14 cellular contexts compared by ENCODE assay signal in the genomic region with DNA sequence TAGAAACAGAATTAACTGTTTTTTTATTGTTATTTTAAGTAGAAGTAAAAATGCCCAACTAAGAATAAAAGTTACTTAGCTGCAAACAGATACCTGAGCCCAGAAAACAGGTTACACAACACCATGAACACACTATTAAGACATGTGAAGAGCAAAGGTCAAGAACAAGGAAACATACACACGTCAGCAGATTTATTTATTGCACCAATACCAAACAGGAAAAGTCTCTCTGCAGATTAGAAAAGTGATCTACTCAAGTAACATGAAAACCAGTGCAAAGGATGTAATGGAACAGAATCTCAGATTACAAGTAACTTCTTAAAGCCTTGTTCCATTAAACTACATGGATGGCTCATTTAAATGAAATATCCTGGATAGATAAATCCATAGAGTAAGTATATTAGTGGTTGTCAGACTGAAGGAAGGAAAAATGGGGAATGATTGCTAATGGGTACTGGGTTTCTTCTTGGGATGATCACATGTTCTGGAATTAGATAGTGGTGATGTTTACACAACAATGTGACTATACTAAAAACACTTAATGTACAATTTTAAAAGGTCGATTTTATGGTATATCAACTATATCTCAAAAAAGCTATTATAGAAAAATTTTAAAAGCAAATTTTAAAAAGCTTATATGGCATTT. TPM values are rescaled to one million over a fixed set of nuclear protein-coding genes. Genes with fewer than 3 reads are reported as not detected.
DNase-seq lines count a peak whose midpoint lies in the region; ATAC-seq, FAIRE-seq and TF ChIP-seq lines count a peak whose summit lies in the region.
"Had no signal": no experiment of that assay in that cellular context is flagged by ENCODE, and none has a peak within 500 bp of the region (broad histone marks: within the 10 kb centered on the region; RNA-seq: fewer than 3 reads in every experiment).

No MANE protein-coding gene starts in this region.

- TF ChIP-seq CTCF in hepatocyte (IDR thresholded peaks at IDR 0.05; ENCODE audit: poor library complexity) = no peak

- peak overlapping the region; percentile 27 for H3K27ac Mint-ChIP-seq in activated CD4-positive, alpha-beta memory T cell treated with anti-CD3 and anti-CD28 coated beads, Interleukin-2, amount 10 ng/mL, durations not matched to agents 7 days and 5 days
- no peak overlapping the region for H3K27ac Mint-ChIP-seq in activated CD4-positive, alpha-beta memory T cell treated with anti-CD3 and anti-CD28 coated beads for 36 hours
- peak overlapping the region; percentile 22 for H3K27ac Mint-ChIP-seq in activated T-helper 17 cell treated with anti-CD3 and anti-CD28 coated beads, Interleukin-2, amount 50 U/mL, for 72 hours
- H3K27ac Mint-ChIP-seq in stimulated activated naive B cell treated with anti-CD40 and anti-IgM and Interleukin-4, amounts not matched to agents 10 μg/mL and 1 μg/mL and 100 μg/mL, for 72 hours = peak overlapping the region; percentile 52
- H3K27ac Mint-ChIP-seq: activated T-helper 2 cell treated with anti-CD3 and anti-CD28 coated beads, Interferon-gamma antibody, Interleukin-2, Interleukin-4, amounts not matched to agents 10 μg/mL and 5 μg/mL and 100 μg/mL, durations not matched to agents 14 hours and 24 hours and 36 hours had no signal

- H3K4me1 Mint-ChIP-seq in activated CD4-positive, alpha-beta memory T cell treated with anti-CD3 and anti-CD28 coated beads, Interleukin-2, amount 10 ng/mL, durations not matched to agents 7 days and 5 days = peaks cover 25% of the 10 kb centered on the region
- H3K4me1 Mint-ChIP-seq in activated CD4-positive, alpha-beta memory T cell treated with anti-CD3 and anti-CD28 coated beads for 36 hours (ENCODE audit: low read depth) = peaks cover 31% of the 10 kb centered on the region
- peaks cover 19% of the 10 kb centered on the region for H3K4me1 Mint-ChIP-seq in activated T-helper 17 cell treated with anti-CD3 and anti-CD28 coated beads, Interleukin-2, amount 50 U/mL, for 72 hours
- H3K4me1 Mint-ChIP-seq in stimulated activated naive B cell treated with anti-CD40 and anti-IgM and Interleukin-4, amounts not matched to agents 10 μg/mL and 1 μg/mL and 100 μg/mL, for 72 hours = peaks cover 11 to 13% of the 10 kb centered on the region in 2 donors

- H3K4me3 Mint-ChIP-seq in activated CD4-positive, alpha-beta memory T cell treated with anti-CD3 and anti-CD28 coated beads, Interleukin-2, amount 10 ng/mL, durations not matched to agents 7 days and 5 days = no peak overlapping the region
- no peak overlapping the region for H3K4me3 Mint-ChIP-seq in activated CD4-positive, alpha-beta memory T cell treated with anti-CD3 and anti-CD28 coated beads for 36 hours
- no peak overlapping the region for H3K4me3 Mint-ChIP-seq in activated T-helper 17 cell treated with anti-CD3 and anti-CD28 coated beads, Interleukin-2, amount 50 U/mL, for 72 hours
- no peak overlapping the region for H3K4me3 Mint-ChIP-seq in stimulated activated naive B cell treated with anti-CD40 and anti-IgM and Interleukin-4, amounts not matched to agents 10 μg/mL and 1 μg/mL and 100 μg/mL, for 72 hours
- H3K4me3 Mint-ChIP-seq: effector memory CD8-positive, alpha-beta T cell had no signal

- H3K27ac ChIP-seq in hepatocyte = peak overlapping the region; percentile 90
- H3K27ac ChIP-seq: vagina had no signal

- H3K9me2 ChIP-seq in hepatocyte (replicated peaks; ENCODE audit: insufficient read depth) = no peaks in the 10 kb centered on the region

- CTCF ChIA-PET in activated CD4-positive, alpha-beta memory T cell treated with anti-CD3 and anti-CD28 coated beads, Interleukin-2, amount 10 ng/mL, durations not matched to agents 7 days and 5 days (lab: Charles Lee) = interaction anchor here (0.7 to 1.7 kb wide), 2 partner anchors 39 to 436 kb away, joined by 4 to 6 read pairs; no protein-coding TSS in a partner anchor
- CTCF ChIA-PET in activated CD4-positive, alpha-beta memory T cell treated with anti-CD3 and anti-CD28 coated beads for 36 hours (lab: Charles Lee) = interaction anchor here (0.6 to 1.0 kb wide), 3 partner anchors 39 to 481 kb away, joined by 3 to 5 read pairs (median 3); partner anchors contain the start of gene CAMLG

- 56% methylated on average over 2 of the region's 2 CpGs for WGBS in hepatocyte (ENCODE audit: low lambda C conversion rate, missing lambda C conversion rate)

- POLR2A ChIA-PET in activated CD4-positive, alpha-beta memory T cell treated with anti-CD3 and anti-CD28 coated beads, Interleukin-2, amount 10 ng/mL, durations not matched to agents 7 days and 5 days (lab: Charles Lee) = interaction anchor here (1.0 to 1.7 kb wide), 2 partner anchors 22 kb away, joined by 4 to 6 read pairs; partner anchors contain the start of gene SEC24A
- POLR2A ChIA-PET in activated CD4-positive, alpha-beta memory T cell treated with anti-CD3 and anti-CD28 coated beads for 36 hours (lab: Charles Lee) = interaction anchor here (0.7 to 1.0 kb wide), 2 partner anchors 12 to 28 kb away, joined by 4 to 5 read pairs; no protein-coding TSS in a partner anchor

- peak overlapping the region; percentile 18 for H3K4me2 ChIP-seq in hepatocyte

- no peak for FAIRE-seq in frontal cortex (lab: Jason Lieb, UNC)

- no peaks in the 10 kb centered on the region for H3K9me3 Mint-ChIP-seq in activated CD4-positive, alpha-beta memory T cell treated with anti-CD3 and anti-CD28 coated beads, Interleukin-2, amount 10 ng/mL, durations not matched to agents 7 days and 5 days
- no peaks in the 10 kb centered on the region for H3K9me3 Mint-ChIP-seq in activated CD4-positive, alpha-beta memory T cell treated with anti-CD3 and anti-CD28 coated beads for 36 hours
- no peaks in the 10 kb centered on the region for H3K9me3 Mint-ChIP-seq in activated T-helper 17 cell treated with anti-CD3 and anti-CD28 coated beads, Interleukin-2, amount 50 U/mL, for 72 hours
- H3K9me3 Mint-ChIP-seq in stimulated activated naive B cell treated with anti-CD40 and anti-IgM and Interleukin-4, amounts not matched to agents 10 μg/mL and 1 μg/mL and 100 μg/mL, for 72 hours = no peaks in the 10 kb centered on the region
- H3K9me3 Mint-ChIP-seq: activated T-helper 2 cell treated with anti-CD3 and anti-CD28 coated beads, Interferon-gamma antibody, Interleukin-2, Interleukin-4, amounts not matched to agents 10 μg/mL and 5 μg/mL and 100 μg/mL, durations not matched to agents 14 hours and 24 hours and 36 hours; effector memory CD8-positive, alpha-beta T cell had no signal

- intact Hi-C loops in activated CD4-positive, alpha-beta memory T cell treated with anti-CD3 and anti-CD28 coated beads for 36 hours (cut with micrococcal nuclease) = no loop called here

- no peak overlapping the region for H3K4me3 ChIP-seq in hepatocyte
- H3K4me3 ChIP-seq: vagina had no signal

- H3K27me3 ChIP-seq in hepatocyte = no peaks in the 10 kb centered on the region
- H3K27me3 ChIP-seq: vagina had no signal

- DNase-seq in activated CD4-positive, alpha-beta memory T cell treated with anti-CD3 and anti-CD28 coated beads, Interleukin-2, amount 10 ng/mL, durations not matched to agents 7 days and 5 days = no peak
- no peak for DNase-seq in activated CD4-positive, alpha-beta memory T cell treated with anti-CD3 and anti-CD28 coated beads for 36 hours
- DNase-seq in hepatocyte (ENCODE audit: low spot score) (peak; percentile 70), frontal cortex (ENCODE audit: low spot score in 2 of 2) (no peak), NCI-H128 (lab: John Stamatoyannopoulos, UW; ENCODE audit: unreplicated experiment) (no peak), amygdala (lab: John Stamatoyannopoulos, UW) (no peak)
- no peak for DNase-seq in stimulated activated naive B cell treated with anti-CD40 and anti-IgM and Interleukin-4, amounts not matched to agents 10 μg/mL and 1 μg/mL and 100 μg/mL, for 72 hours
- DNase-seq: effector memory CD8-positive, alpha-beta T cell; midbrain; stimulated activated CD4-positive, alpha-beta T cell treated with anti-CD3 and anti-CD28 coated beads, Interleukin-4, amount 100 ng/mL, for 4 hours; T-helper 1 cell had no signal

- H3K27me3 Mint-ChIP-seq in activated CD4-positive, alpha-beta memory T cell treated with anti-CD3 and anti-CD28 coated beads, Interleukin-2, amount 10 ng/mL, durations not matched to agents 7 days and 5 days = no peaks in the 10 kb centered on the region
- H3K27me3 Mint-ChIP-seq in activated CD4-positive, alpha-beta memory T cell treated with anti-CD3 and anti-CD28 coated beads for 36 hours = no peaks in the 10 kb centered on the region
- H3K27me3 Mint-ChIP-seq in activated T-helper 17 cell treated with anti-CD3 and anti-CD28 coated beads, Interleukin-2, amount 50 U/mL, for 72 hours = no peaks in the 10 kb centered on the region
- H3K27me3 Mint-ChIP-seq in stimulated activated naive B cell treated with anti-CD40 and anti-IgM and Interleukin-4, amounts not matched to agents 10 μg/mL and 1 μg/mL and 100 μg/mL, for 72 hours = no peaks in the 10 kb centered on the region
- H3K27me3 Mint-ChIP-seq: effector memory CD8-positive, alpha-beta T cell had no signal

- no peaks in the 10 kb centered on the region for H3K36me3 ChIP-seq in hepatocyte (replicated peaks; ENCODE audit: insufficient read depth, low read depth)

- no peaks in the 10 kb centered on the region for H3K9me3 ChIP-seq in hepatocyte (ENCODE audit: low read depth)
- H3K9me3 ChIP-seq: vagina had no signal

- H3K4me1 ChIP-seq in hepatocyte (ENCODE audit: insufficient read depth) = peaks cover 21% of the 10 kb centered on the region

- ATAC-seq in activated T-helper 17 cell treated with anti-CD3 and anti-CD28 coated beads, Interleukin-2, amount 50 U/mL, for 72 hours (replicated peaks) = no peak
- no peak for ATAC-seq in stimulated activated naive B cell treated with anti-CD40 and anti-IgM and Interleukin-4, amounts not matched to agents 10 μg/mL and 1 μg/mL and 100 μg/mL, for 72 hours (replicated peaks)
- ATAC-seq: effector memory CD8-positive, alpha-beta T cell had no signal

- peaks cover 86% of the 10 kb centered on the region for H3K79me2 ChIP-seq in hepatocyte

- no peaks in the 10 kb centered on the region for H4K20me1 ChIP-seq in hepatocyte (ENCODE audit: insufficient read depth, poor library complexity, severe bottlenecking)

- H3K36me3 Mint-ChIP-seq in activated CD4-positive, alpha-beta memory T cell treated with anti-CD3 and anti-CD28 coated beads, Interleukin-2, amount 10 ng/mL, durations not matched to agents 7 days and 5 days (ENCODE audit: low read depth) = peaks cover 36% of the 10 kb centered on the region
- H3K36me3 Mint-ChIP-seq in activated CD4-positive, alpha-beta memory T cell treated with anti-CD3 and anti-CD28 coated beads for 36 hours = peaks cover 10% of the 10 kb centered on the region
- peaks cover 61% of the 10 kb centered on the region for H3K36me3 Mint-ChIP-seq in activated T-helper 17 cell treated with anti-CD3 and anti-CD28 coated beads, Interleukin-2, amount 50 U/mL, for 72 hours (ENCODE audit: low read depth)
- H3K36me3 Mint-ChIP-seq in stimulated activated naive B cell treated with anti-CD40 and anti-IgM and Interleukin-4, amounts not matched to agents 10 μg/mL and 1 μg/mL and 100 μg/mL, for 72 hours = peaks cover 12 to 23% of the 10 kb centered on the region in 2 donors

- H2AFZ ChIP-seq in hepatocyte = no peak overlapping the region

RNA-seq across cellular contexts. Expression of gene SAR1B, which starts 6.1 kb away (rescaled TPM):
- 10 to 100 TPM; 55.3 to 57.7 TPM for total RNA-seq in activated CD4-positive, alpha-beta memory T cell treated with anti-CD3 and anti-CD28 coated beads, Interleukin-2, amount 10 ng/mL, durations not matched to agents 7 days and 5 days
- 10 to 100 TPM; 56.8 to 61.1 TPM for total RNA-seq in activated CD4-positive, alpha-beta memory T cell treated with anti-CD3 and anti-CD28 coated beads for 36 hours
- 10 to 100 TPM; 41.6 to 73.0 TPM for total RNA-seq in activated T-helper 17 cell treated with anti-CD3 and anti-CD28 coated beads, Interleukin-2, amount 50 U/mL, for 72 hours
- 119 and 125 TPM in 2 replicates for total RNA-seq in hepatocyte
- polyA plus RNA-seq in hepatocyte = 73.2 and 80.5 TPM in 2 replicates
- total RNA-seq in frontal cortex = 35.5 TPM

RNA-seq across cellular contexts. Expression of gene SEC24A, which starts 22.1 kb away (rescaled TPM):
- 10 to 100 TPM; 29.3 to 29.6 TPM for total RNA-seq in activated CD4-positive, alpha-beta memory T cell treated with anti-CD3 and anti-CD28 coated beads, Interleukin-2, amount 10 ng/mL, durations not matched to agents 7 days and 5 days
- total RNA-seq in activated CD4-positive, alpha-beta memory T cell treated with anti-CD3 and anti-CD28 coated beads for 36 hours = 10 to 100 TPM; 30.8 to 31.4 TPM
- 10 to 100 TPM; 43.6 to 55.4 TPM for total RNA-seq in activated T-helper 17 cell treated with anti-CD3 and anti-CD28 coated beads, Interleukin-2, amount 50 U/mL, for 72 hours
- total RNA-seq in hepatocyte (59.9 and 69.4 TPM in 2 replicates), frontal cortex (17.9 TPM)
- 17.2 and 18.9 TPM in 2 replicates for polyA plus RNA-seq in hepatocyte
